In genomic region chr11:64759722-64760719, GRCh38 we compare ENCODE assay signal across 8 cellular contexts. TPM values are rescaled to one million over a fixed set of nuclear protein-coding genes. Genes with fewer than 3 reads are reported as not detected.
DNase-seq lines count a peak whose midpoint lies in the region; ATAC-seq and TF ChIP-seq lines count a peak whose summit lies in the region.

PYGM (minus strand) TSS chr11:64759974; CDS start chr11:64759898, 76 bp downstream.

- intact Hi-C loops in esophagus muscularis mucosa (cut with DNase I): no loop called here

- H3K27me3 ChIP-seq in BLaER1 (no peaks in the 10 kb centered on the region), esophagus muscularis mucosa (no peaks in the 10 kb centered on the region)

- H3K4me1 Mint-ChIP-seq in naive thymus-derived CD8-positive, alpha-beta T cell: peaks cover 39 to 91% (median 78%) of the 10 kb centered on the region in 4 donors

- peak within 1 kb of the TSS; percentile 51 for H3K9ac ChIP-seq in BLaER1

- no peaks in the 10 kb centered on the region for H3K9me3 ChIP-seq in BLaER1
- no peaks in the 10 kb centered on the region for H3K9me3 ChIP-seq in esophagus muscularis mucosa

- no peak for TF ChIP-seq POLR2A in esophagus muscularis mucosa (IDR thresholded peaks at IDR 0.05; ENCODE audit: low read depth)

- peak within 1 kb of the TSS; percentile 87 to 99 (median 93) for H3K27ac Mint-ChIP-seq in naive thymus-derived CD8-positive, alpha-beta T cell

- peak within 1 kb of the TSS; percentile 68 for H3K27ac ChIP-seq in BLaER1
- peak within 1 kb of the TSS; percentile 85 for H3K27ac ChIP-seq in RWPE1
- peak within 1 kb of the TSS; percentile 86 to 92 (median 88) for H3K27ac ChIP-seq in esophagus muscularis mucosa (replicated peaks in 1 of 4)

- no peak for TF ChIP-seq CTCF in RWPE1 (conservative IDR thresholded peaks at IDR 0.05; ENCODE audit: low read depth)
- TF ChIP-seq CTCF in esophagus muscularis mucosa (IDR thresholded peaks at IDR 0.05): no peak

- peak within 1 kb of the TSS; percentile 24; the same call in 1 of the 2 replicates for H3K4me3 ChIP-seq in BLaER1
- peak within 1 kb of the TSS; percentile 39 to 51 (median 50) for H3K4me3 ChIP-seq in esophagus muscularis mucosa

- POLR2A ChIA-PET in RWPE1 (lab: Yijun Ruan, JAX; ENCODE audit: low non-redundant PET): no interaction called here
- POLR2A ChIA-PET in naive thymus-derived CD8-positive, alpha-beta T cell (lab: Charles Lee): interaction anchor here (0.6 to 45.2 kb wide), 10 partner anchors 9 to 1349 kb away, joined by 3 to 2320 read pairs (median 3); partner anchors contain the start of genes PYGM, RASGRP2 and SF1

- DNase-seq in RWPE1 (ENCODE audit: low spot score) (no peak), esophagus muscularis mucosa (ENCODE audit: extremely low spot score) (no peak), NCI-H1930 (lab: John Stamatoyannopoulos, UW) (no peak), foreskin melanocyte (no peak)
- no peak for DNase-seq in naive thymus-derived CD8-positive, alpha-beta T cell

- CTCF ChIA-PET in RWPE1 (lab: Yijun Ruan, JAX): interaction anchor here (0.5 to 1.0 kb wide), 2 partner anchors 17 to 84 kb away, joined by 3 read pairs; no protein-coding TSS in a partner anchor

- H3K4me1 ChIP-seq in BLaER1 (peaks cover 84% of the 10 kb centered on the region), esophagus muscularis mucosa (peaks cover 60 to 76% (median 74%) of the 10 kb centered on the region in 4 donors)

- peak within 1 kb of the TSS; percentile 46 to 93 (median 76) for H3K4me3 Mint-ChIP-seq in naive thymus-derived CD8-positive, alpha-beta T cell

- H3K36me3 ChIP-seq in BLaER1 (peaks cover 32% of the 10 kb centered on the region), esophagus muscularis mucosa (peaks cover 6 to 31% (median 26%) of the 10 kb centered on the region in 4 donors)

- TF ChIP-seq EP300 in esophagus muscularis mucosa (IDR thresholded peaks at IDR 0.05): no peak

- H3K9me3 Mint-ChIP-seq in naive thymus-derived CD8-positive, alpha-beta T cell: no peaks in the 10 kb centered on the region

- peaks cover 6 to 24% (median 7%) of the 10 kb centered on the region in 3 donors for H3K36me3 Mint-ChIP-seq in naive thymus-derived CD8-positive, alpha-beta T cell

- H3K4me2 ChIP-seq in BLaER1: peak within 1 kb of the TSS; percentile 83

- ATAC-seq in naive thymus-derived CD8-positive, alpha-beta T cell: peak in 1 of 2 donors; percentile 4
- ATAC-seq in HG03457 (IDR thresholded peaks at IDR 0.05; ENCODE audit: unreplicated experiment) (no peak), HG03460 (IDR thresholded peaks at IDR 0.05; ENCODE audit: unreplicated experiment) (no peak)

- H3K27me3 Mint-ChIP-seq in naive thymus-derived CD8-positive, alpha-beta T cell: no peaks in the 10 kb centered on the region

- WGBS in esophagus muscularis mucosa: 28% methylated on average over 8 of the region's 24 CpGs

- peaks cover 52% of the 10 kb centered on the region for H4K20me1 ChIP-seq in BLaER1

RNA-seq across cellular contexts. Expression of gene PYGM, which starts in this region (rescaled TPM):
- 10 to 100 TPM; 18.4 to 57.2 (median 26.3) TPM for total RNA-seq in esophagus muscularis mucosa
- 10 to 100 TPM; 13.0 to 18.4 TPM for total RNA-seq in naive thymus-derived CD8-positive, alpha-beta T cell
- under 1 TPM; 0.09 to 0.50 (median 0.49) TPM for polyA plus RNA-seq in naive thymus-derived CD8-positive, alpha-beta T cell
